8 cellular contexts compared by ENCODE assay signal in the genomic region with DNA sequence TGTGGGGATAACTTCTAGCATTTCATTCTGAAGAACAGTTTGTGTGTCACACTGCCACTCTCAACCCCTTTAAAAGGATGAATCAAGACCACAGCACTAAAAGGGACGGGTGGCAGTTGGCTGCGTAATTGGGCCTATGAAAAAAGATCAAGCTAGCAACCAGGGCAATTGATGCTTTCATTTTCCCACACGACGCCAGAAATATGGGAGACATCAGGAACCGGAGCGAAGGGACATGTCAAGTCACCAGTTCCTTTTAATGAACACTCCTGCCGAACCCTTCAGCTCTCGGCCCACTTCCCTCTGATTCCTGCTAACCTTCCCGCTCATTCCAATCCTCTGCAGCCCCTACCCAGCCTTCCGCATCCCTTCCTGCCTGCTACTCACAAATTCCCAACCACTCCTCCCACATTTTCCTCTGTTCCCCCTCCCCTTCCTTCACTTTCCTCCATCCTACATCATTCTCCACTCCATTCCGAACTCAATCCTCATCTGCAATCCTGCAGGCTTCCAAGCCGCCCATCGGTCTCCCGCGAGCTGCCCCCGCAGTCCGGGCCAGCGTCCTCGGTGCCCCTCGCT. TPM values are rescaled to one million over a fixed set of nuclear protein-coding genes. Genes with fewer than 3 reads are reported as not detected.
DNase-seq lines count a peak whose midpoint lies in the region; ATAC-seq and TF ChIP-seq lines count a peak whose summit lies in the region.

No MANE protein-coding gene starts in this region.

- DNase-seq in G401 (ENCODE audit: low spot score), result peak; percentile 64
- DNase-seq in Jurkat, Clone E6-1 (ENCODE audit: low read depth, low spot score), result peak; percentile 49
- DNase-seq in activated B cell treated with CpG ODN at 0.5 μM for 24 hours, result no peak
- no peak for DNase-seq in lower lobe of right lung
- no peak for DNase-seq in stomach

- CTCF ChIA-PET in activated B cell treated with CpG ODN at 0.5 μM for 24 hours (lab: Charles Lee), result interaction anchor here (1.4 kb wide), 1 partner anchor 258 kb away, joined by 6 read pairs; no protein-coding TSS in a partner anchor

- peaks cover 20% of the 10 kb centered on the region for H3K4me1 Mint-ChIP-seq in activated B cell treated with CpG ODN at 0.5 μM for 24 hours

- no peak for TF ChIP-seq EP300 in stomach (IDR thresholded peaks at IDR 0.05)

- peaks cover 4% of the 10 kb centered on the region for H3K36me3 ChIP-seq in ectodermal cell (ENCODE audit: control insufficient read depth, insufficient read depth, low read length)
- H3K36me3 ChIP-seq in lower lobe of right lung, result peaks cover 5% of the 10 kb centered on the region
- no peaks in the 10 kb centered on the region for H3K36me3 ChIP-seq in stomach

- in situ Hi-C loops in G401 (cut with HindIII; ENCODE audit: low sequenced_read_pairs), result no loop called here

- H3K9me3 Mint-ChIP-seq in activated B cell treated with CpG ODN at 0.5 μM for 24 hours, result no peaks in the 10 kb centered on the region

- H3K27me3 ChIP-seq in ectodermal cell (ENCODE audit: control insufficient read depth, insufficient read depth, low read length, poor library complexity, severe bottlenecking) (no peaks in the 10 kb centered on the region), lower lobe of right lung (ENCODE audit: low read depth) (no peaks in the 10 kb centered on the region), stomach (no peaks in the 10 kb centered on the region)

- no peak for ATAC-seq in activated B cell treated with CpG ODN at 0.5 μM for 24 hours (ENCODE audit: low read depth)
- peak in 1 of 2 donors; percentile 4 for ATAC-seq in lower lobe of right lung
- ATAC-seq in HG03439 (IDR thresholded peaks at IDR 0.05; ENCODE audit: unreplicated experiment), result no peak
- ATAC-seq in HG02763 (IDR thresholded peaks at IDR 0.05; ENCODE audit: unreplicated experiment), result no peak

- peak overlapping the region; percentile 96 for H3K4me3 Mint-ChIP-seq in activated B cell treated with CpG ODN at 0.5 μM for 24 hours

- no peak for TF ChIP-seq POLR2A in stomach (IDR thresholded peaks at IDR 0.05)

- H3K27ac ChIP-seq in ectodermal cell (ENCODE audit: insufficient read depth, low read depth, low read length, poor library complexity, severe bottlenecking) (peak overlapping the region; percentile 87), lower lobe of right lung (peak overlapping the region; percentile 91), stomach (peak overlapping the region; percentile 84 to 95 (median 91))

- H3K27ac Mint-ChIP-seq in activated B cell treated with CpG ODN at 0.5 μM for 24 hours, result peak overlapping the region; percentile 71

- peak overlapping the region; percentile 71 for H3K4me3 ChIP-seq in Jurkat, Clone E6-1 (ENCODE audit: low read length)
- H3K4me3 ChIP-seq in ectodermal cell (ENCODE audit: insufficient read depth, low read depth, low read length) (peak overlapping the region; percentile 77), lower lobe of right lung (peak overlapping the region; percentile 80), stomach (peak overlapping the region; percentile 72 to 90 (median 82))

- no peak for TF ChIP-seq CTCF in activated B cell treated with CpG ODN at 0.5 μM for 24 hours (IDR thresholded peaks at IDR 0.05)
- no peak for TF ChIP-seq CTCF in lower lobe of right lung (IDR thresholded peaks at IDR 0.05)
- TF ChIP-seq CTCF in stomach (IDR thresholded peaks at IDR 0.05), result no peak

- H3K36me3 Mint-ChIP-seq in activated B cell treated with CpG ODN at 0.5 μM for 24 hours (ENCODE audit: low read depth), result peaks cover 4% of the 10 kb centered on the region

- no peaks in the 10 kb centered on the region for H3K9me3 ChIP-seq in ectodermal cell (ENCODE audit: control insufficient read depth, low read length)
- H3K9me3 ChIP-seq in lower lobe of right lung, result no peaks in the 10 kb centered on the region
- H3K9me3 ChIP-seq in stomach, result no peaks in the 10 kb centered on the region

- POLR2A ChIA-PET in activated B cell treated with CpG ODN at 0.5 μM for 24 hours (lab: Charles Lee), result interaction anchor here (0.5 to 2.4 kb wide), 22 partner anchors 16 to 739 kb away, joined by 3 to 21 read pairs (median 4); a partner anchor contains a TSS

- peaks cover 12% of the 10 kb centered on the region for H3K4me1 ChIP-seq in ectodermal cell (ENCODE audit: control insufficient read depth, insufficient read depth, low read length)
- peaks cover 26% of the 10 kb centered on the region for H3K4me1 ChIP-seq in lower lobe of right lung
- H3K4me1 ChIP-seq in stomach, result peaks cover 12 to 32% (median 24%) of the 10 kb centered on the region in 4 donors

- intact Hi-C loops in activated B cell treated with CpG ODN at 0.5 μM for 24 hours (cut with micrococcal nuclease) (loop anchor here (1.0 to 10.0 kb wide), 10 partner anchors 34 to 452 kb away; a partner anchor contains a TSS), lower lobe of right lung (cut with DNase I) (no loop called here), stomach (cut with DNase I; ENCODE audit: low total_unique reads) (no loop called here)

- H3K27me3 Mint-ChIP-seq in activated B cell treated with CpG ODN at 0.5 μM for 24 hours, result no peaks in the 10 kb centered on the region

- 1% methylated on average over 20 of the region's 20 CpGs for WGBS in ectodermal cell, 2 experiments
- WGBS in stomach, 5 donors, result 2% methylated on average over 20 of the region's 20 CpGs

RNA-seq across cellular contexts. Expression of a gene that starts 0.7 kb away (rescaled TPM):
- total RNA-seq in G401 (2014; rRNA removed; shearing (Covaris generic)), result 9.8 and 19.8 TPM in 2 replicates
- polyA plus RNA-seq in Jurkat, Clone E6-1 (2012; ENCODE audit: insufficient read depth, insufficient read length), result 19.4 TPM
- total RNA-seq in activated B cell treated with CpG ODN at 0.5 μM for 24 hours (16.9 and 17.7 TPM in 2 replicates), lower lobe of right lung (21.2 TPM), stomach (100 to 1,000 TPM in 1 of 5 donors, 10 to 100 TPM in 4; 12.5 to 117 (median 22.9) TPM)
- 41.5 TPM for polyA plus RNA-seq in ectodermal cell (2013, experiment 1 of 4)
- polyA plus RNA-seq in ectodermal cell (2013, experiment 2 of 4), result 43.9 TPM
- 27.8 TPM for polyA plus RNA-seq in ectodermal cell (2013, experiment 3 of 4)
- 32.0 TPM for polyA plus RNA-seq in ectodermal cell (2013, experiment 4 of 4)
- 1 to 10 TPM; 6.0 to 8.8 (median 6.9) TPM for polyA plus RNA-seq in stomach

RNA-seq across cellular contexts. Expression of a gene that starts 34.5 kb away (rescaled TPM):
- total RNA-seq in G401 (2014; rRNA removed; shearing (Covaris generic)), result 47.9 and 63.2 TPM in 2 replicates
- polyA plus RNA-seq in Jurkat, Clone E6-1 (2012; ENCODE audit: insufficient read depth, insufficient read length), result 67.5 TPM
- total RNA-seq in activated B cell treated with CpG ODN at 0.5 μM for 24 hours, result 82.8 and 92.0 TPM in 2 replicates
- polyA plus RNA-seq in ectodermal cell (2013, experiment 1 of 4), result 58.8 TPM
- polyA plus RNA-seq in ectodermal cell (2013, experiment 2 of 4), result 65.0 TPM
- 46.4 TPM for polyA plus RNA-seq in ectodermal cell (2013, experiment 3 of 4)
- polyA plus RNA-seq in ectodermal cell (2013, experiment 4 of 4), result 58.0 TPM
- total RNA-seq in lower lobe of right lung, result 69.6 TPM
- total RNA-seq in stomach, result 100 to 1,000 TPM in 2 of 5 donors, 10 to 100 TPM in 3; 33.6 to 527 (median 92.9) TPM
- 10 to 100 TPM; 41.8 to 79.4 (median 70.6) TPM for polyA plus RNA-seq in stomach

RNA-seq across cellular contexts. Expression of a gene that starts 56.5 kb away (rescaled TPM):
- 24.6 and 37.1 TPM in 2 replicates for total RNA-seq in G401 (2014; rRNA removed; shearing (Covaris generic))
- polyA plus RNA-seq in Jurkat, Clone E6-1 (2012; ENCODE audit: insufficient read depth, insufficient read length), result 24.6 TPM
- 32.3 and 44.6 TPM in 2 replicates for total RNA-seq in activated B cell treated with CpG ODN at 0.5 μM for 24 hours
- polyA plus RNA-seq in ectodermal cell (2013, experiment 1 of 4), result 70.0 TPM
- polyA plus RNA-seq in ectodermal cell (2013, experiment 2 of 4), result 82.0 TPM
- polyA plus RNA-seq in ectodermal cell (2013, experiment 3 of 4), result 58.5 TPM
- polyA plus RNA-seq in ectodermal cell (2013, experiment 4 of 4), result 60.3 TPM
- 102 TPM for total RNA-seq in lower lobe of right lung
- 100 to 1,000 TPM in 2 of 5 donors, 10 to 100 TPM in 3; 29.0 to 348 (median 94.2) TPM for total RNA-seq in stomach
- polyA plus RNA-seq in stomach, result 10 to 100 TPM in 2 of 3 donors, 1 to 10 TPM in 1; 5.0 to 15.9 (median 10.3) TPM

Comparison
In these comparisons a context has a peak if more than half of its experiments do, and no peak if none do; other contexts are left out.
1. DNase-seq: peak in G401 (single experiment) and Jurkat, Clone E6-1 (single experiment); none in activated B cell treated with CpG ODN at 0.5 μM for 24 hours (single experiment), lower lobe of right lung (single experiment) and stomach (single experiment).
2. Peak in every context shown above with its lines, with median percentiles within 50 percentile points of each other: H3K4me3 ChIP-seq and H3K27ac ChIP-seq.